Comparison of ENCODE assay signal across 6 cellular contexts in genomic region chr11:29210426-29210825, GRCh38.
"Had no signal": no experiment of that assay in that cellular context is flagged by ENCODE, and none has a peak within 500 bp of the region (broad histone marks: within the 10 kb centered on the region; RNA-seq: fewer than 3 reads in every experiment).

No MANE protein-coding gene starts in this region.

- DNase-seq: KBM-7, KG1 had no signal

- ATAC-seq: HepG2, K562 had no signal

- H3K9ac ChIP-seq: KMS-11 had no signal

- H3K4me3 ChIP-seq: K562 had no signal

- H3K27ac ChIP-seq: HL-60, KMS-11 had no signal

- H3K4me2 ChIP-seq: KMS-11 had no signal
